Comparison of ENCODE assay signal across 8 cellular contexts in the genomic region with DNA sequence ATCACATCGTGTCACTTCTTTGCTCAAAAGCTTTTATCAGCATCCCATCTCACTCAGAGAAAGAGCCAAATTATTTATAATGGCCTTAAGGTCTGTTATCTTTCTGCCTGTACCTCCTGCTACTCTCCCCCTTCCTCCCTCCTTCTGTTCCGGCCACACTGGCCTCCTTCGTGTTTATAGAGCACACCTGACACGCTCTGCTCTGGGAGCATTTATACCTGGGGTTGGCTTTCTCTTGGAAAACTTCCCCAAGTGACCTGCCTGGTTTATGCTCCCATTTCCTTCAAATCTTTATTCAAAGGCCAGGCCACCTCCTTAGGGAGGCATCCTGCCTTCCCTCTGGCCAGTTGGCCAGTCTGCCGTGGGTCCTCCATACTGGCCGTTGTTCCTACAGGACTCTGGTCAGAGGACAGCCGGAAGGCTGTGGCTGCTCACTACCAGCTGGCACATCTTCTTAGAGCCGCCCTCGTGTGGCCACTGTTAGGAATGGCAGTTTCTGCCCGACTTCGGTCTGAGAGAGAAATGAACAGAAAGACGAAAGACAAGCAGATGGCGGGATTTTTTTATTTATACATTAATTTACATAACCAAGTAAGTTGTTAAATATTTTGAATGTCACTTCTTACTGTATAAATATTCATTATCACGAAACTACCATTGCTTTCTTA.
A peak's percentile ranks its signal among the peaks of the same experiment; 100 is the strongest.
DNase-seq lines count a peak whose midpoint lies in the region; ATAC-seq, FAIRE-seq and TF ChIP-seq lines count a peak whose summit lies in the region.

No MANE protein-coding gene starts in this region.

- peaks cover 0 to 9% of the 10 kb centered on the region in 2 donors for H3K27me3 ChIP-seq in uterus

- no peaks in the 10 kb centered on the region for H3K4me1 ChIP-seq in uterus

- H3K27ac ChIP-seq in uterus: no peak overlapping the region

- peak; percentile 90 for ATAC-seq in GM21528 (IDR thresholded peaks at IDR 0.05; ENCODE audit: low FRiP score, unreplicated experiment)

- DNase-seq in Daoy (ENCODE audit: low read depth): peak; percentile 54
- peak; percentile 65 for DNase-seq in HTR-8/SVneo (ENCODE audit: insufficient read length, low spot score)
- DNase-seq in SK-MEL-5 (ENCODE audit: low read depth, low spot score): peak; percentile 73
- peak; percentile 50 for DNase-seq in activated naive CD4-positive, alpha-beta T cell treated with Interleukin-2 at 50 U/mL for 16 hours
- DNase-seq in head of caudate nucleus: peak; percentile 21 to 80 (median 63)
- peak; percentile 42 for DNase-seq in pons (ENCODE audit: low spot score)
- peak; percentile 52 to 63 for DNase-seq in uterus

- no peaks in the 10 kb centered on the region for H3K36me3 ChIP-seq in uterus

- no peak for TF ChIP-seq POLR2A in uterus (IDR thresholded peaks at IDR 0.05)

- in situ Hi-C loops in SK-MEL-5 (cut with HindIII; ENCODE audit: low pct_unique_long_range_greater_than_20kb, low sequenced_read_pairs): no loop called here

- peak; percentile 47 to 75 (median 58) for TF ChIP-seq CTCF in uterus (IDR thresholded peaks at IDR 0.05)

- FAIRE-seq in HTR-8/SVneo (lab: Jason Lieb, UNC): peak; percentile 98

- no peak overlapping the region for H3K4me3 ChIP-seq in uterus

- no peaks in the 10 kb centered on the region for H3K9me3 ChIP-seq in uterus

- intact Hi-C loops in head of caudate nucleus (cut with DNase I) (no loop called here), uterus (cut with DNase I; ENCODE audit: low total_unique reads) (no loop called here)
